Comparison of ENCODE assay signal across 17 cellular contexts in genomic region chr19:18297308-18297707, GRCh38. TPM values are rescaled to one million over a fixed set of nuclear protein-coding genes. Genes with fewer than 3 reads are reported as not detected.
DNase-seq lines count a peak whose midpoint lies in the region; ATAC-seq and TF ChIP-seq lines count a peak whose summit lies in the region.
"Had no signal": no experiment of that assay in that cellular context is flagged by ENCODE, and none has a peak within 500 bp of the region (broad histone marks: within the 10 kb centered on the region; RNA-seq: fewer than 3 reads in every experiment).

No MANE protein-coding gene starts in this region.

- H2BK12ac ChIP-seq in trophoblast cell (ENCODE audit: low read length), result no peak overlapping the region

- no peak overlapping the region for H3K9ac ChIP-seq in trophoblast cell (ENCODE audit: low read length)

- no peak for DNase-seq in activated T-cell treated with anti-CD3 and anti-CD28 coated beads, Interleukin-2, amount 50 U/mL, for 24 hours
- no peak for DNase-seq in activated T-cell treated with anti-CD3 and anti-CD28 coated beads, Interleukin-2, amount 50 U/mL, for 1 hour
- DNase-seq in SK-N-DZ (ENCODE audit: low spot score) (peak; percentile 42), fibroblast of villous mesenchyme (ENCODE audit: low read depth) (peak; percentile 82), uterus (peak; percentile 49 to 53), trophoblast cell (no peak), natural killer cell (no peak)
- DNase-seq: ACHN; activated CD4-positive, CD25-positive, alpha-beta regulatory T cell treated with anti-CD3 and anti-CD28 coated beads, Interleukin-2, amount 50 U/mL, for 72 hours; NCI-H187 treated with DMSO at 0.1 percent for 48 hours; NCI-H446 had no signal

- H3K27ac Mint-ChIP-seq in activated T-cell treated with anti-CD3 and anti-CD28 coated beads, Interleukin-2, amount 50 U/mL, for 24 hours, result peak overlapping the region; percentile 86
- no peak overlapping the region for H3K27ac Mint-ChIP-seq in natural killer cell
- H3K27ac Mint-ChIP-seq: type B pancreatic cell had no signal

- H3K9me3 Mint-ChIP-seq in activated T-cell treated with anti-CD3 and anti-CD28 coated beads, Interleukin-2, amount 50 U/mL, for 24 hours, result peaks cover 4% of the 10 kb centered on the region
- no peaks in the 10 kb centered on the region for H3K9me3 Mint-ChIP-seq in natural killer cell
- H3K9me3 Mint-ChIP-seq: activated naive CD4-positive, alpha-beta T cell treated with anti-CD3 and anti-CD28 coated beads, Interleukin-2, amount 50 U/mL, for 24 hours; stimulated activated effector memory CD8-positive, alpha-beta T cell treated with anti-CD3 and anti-CD28 coated beads, Interleukin-12 subunit alpha, Interleukin-12 subunit beta, amount 100 ng/mL, for 72 hours; type B pancreatic cell had no signal

- peaks cover 25% of the 10 kb centered on the region for H3K79me1 ChIP-seq in trophoblast cell (ENCODE audit: low read length)

- TF ChIP-seq POLR2A in uterus (IDR thresholded peaks at IDR 0.05), result no peak

- no peak overlapping the region for H2BK5ac ChIP-seq in trophoblast cell (ENCODE audit: low read depth, low read length, poor library complexity)

- H3K4me2 ChIP-seq in trophoblast cell (ENCODE audit: low read length), result no peak overlapping the region

- no CpG with 5 or more reads among the region's 4 CpGs for WGBS in trophoblast cell (ENCODE audit: extremely low coverage, insufficient coverage, insufficient read length)

- no peaks in the 10 kb centered on the region for H3K27me3 Mint-ChIP-seq in activated T-cell treated with anti-CD3 and anti-CD28 coated beads, Interleukin-2, amount 50 U/mL, for 24 hours
- H3K27me3 Mint-ChIP-seq in natural killer cell (ENCODE audit: low read depth in 2 of 2), result no peaks in the 10 kb centered on the region
- H3K27me3 Mint-ChIP-seq: activated naive CD4-positive, alpha-beta T cell treated with anti-CD3 and anti-CD28 coated beads, Interleukin-2, amount 50 U/mL, for 24 hours; type B pancreatic cell had no signal

- no peak overlapping the region for H3K4me3 Mint-ChIP-seq in activated T-cell treated with anti-CD3 and anti-CD28 coated beads, Interleukin-2, amount 50 U/mL, for 24 hours
- no peak overlapping the region for H3K4me3 Mint-ChIP-seq in natural killer cell
- H3K4me3 Mint-ChIP-seq: activated naive CD4-positive, alpha-beta T cell treated with anti-CD3 and anti-CD28 coated beads, Interleukin-2, amount 50 U/mL, for 24 hours; stimulated activated effector memory CD8-positive, alpha-beta T cell treated with anti-CD3 and anti-CD28 coated beads, Interleukin-12 subunit alpha, Interleukin-12 subunit beta, amount 100 ng/mL, for 72 hours; type B pancreatic cell had no signal

- no peak for TF ChIP-seq CTCF in fibroblast of villous mesenchyme (IDR thresholded peaks at IDR 0.05; ENCODE audit: insufficient read depth, low read depth, low read length)
- no peak for TF ChIP-seq CTCF in uterus (IDR thresholded peaks at IDR 0.05)
- no peak for TF ChIP-seq CTCF in natural killer cell (IDR thresholded peaks at IDR 0.05)

- H3K4me1 ChIP-seq in uterus, result peaks cover 0 to 15% of the 10 kb centered on the region in 2 donors
- H3K4me1 ChIP-seq in trophoblast cell (ENCODE audit: control insufficient read depth in 1 of 2, insufficient read depth in 2 of 2, low read length in 2 of 2), result peaks cover 18 to 24% of the 10 kb centered on the region in 2 experiments
- H3K4me1 ChIP-seq: prostate gland had no signal

- no peak for ATAC-seq in GM19324 (IDR thresholded peaks at IDR 0.05; ENCODE audit: low FRiP score, unreplicated experiment)
- ATAC-seq in natural killer cell, result no peak
- ATAC-seq: stimulated activated effector memory CD8-positive, alpha-beta T cell treated with anti-CD3 and anti-CD28 coated beads, Interleukin-12 subunit alpha, Interleukin-12 subunit beta, amount 100 ng/mL, for 72 hours had no signal

- H2AFZ ChIP-seq in trophoblast cell (ENCODE audit: insufficient read depth, low read length, poor library complexity), result no peak overlapping the region

- H3K36me3 Mint-ChIP-seq in activated T-cell treated with anti-CD3 and anti-CD28 coated beads, Interleukin-2, amount 50 U/mL, for 24 hours (ENCODE audit: low read depth), result peaks cover 5% of the 10 kb centered on the region
- H3K36me3 Mint-ChIP-seq in natural killer cell, result no peaks in the 10 kb centered on the region
- H3K36me3 Mint-ChIP-seq: activated naive CD4-positive, alpha-beta T cell treated with anti-CD3 and anti-CD28 coated beads, Interleukin-2, amount 50 U/mL, for 24 hours; type B pancreatic cell had no signal

- intact Hi-C loops in uterus (cut with DNase I; ENCODE audit: low total_unique reads) (no loop called here), natural killer cell (cut with micrococcal nuclease) (no loop called here)

- H4K12ac ChIP-seq in trophoblast cell (ENCODE audit: low read depth, low read length), result no peak overlapping the region

- H3K14ac ChIP-seq in trophoblast cell (ENCODE audit: low read length), result no peak overlapping the region

- H3K36me3 ChIP-seq in uterus, result no peaks in the 10 kb centered on the region
- no peaks in the 10 kb centered on the region for H3K36me3 ChIP-seq in trophoblast cell (ENCODE audit: control insufficient read depth in 1 of 2, insufficient read depth in 2 of 2, low read length in 2 of 2)
- H3K36me3 ChIP-seq: prostate gland had no signal

- H3K27me3 ChIP-seq in uterus (no peaks in the 10 kb centered on the region), trophoblast cell (ENCODE audit: insufficient read depth, low read length) (no peaks in the 10 kb centered on the region)

- no peak overlapping the region for H3K4ac ChIP-seq in trophoblast cell (ENCODE audit: low read depth, low read length)

- H4K91ac ChIP-seq in trophoblast cell (ENCODE audit: low read depth, low read length), result no peak overlapping the region

- peaks cover 6% of the 10 kb centered on the region for H3K79me2 ChIP-seq in trophoblast cell (ENCODE audit: control insufficient read depth, insufficient read depth, low read length, poor library complexity)

- H3K9me3 ChIP-seq in uterus, result no peaks in the 10 kb centered on the region
- peaks cover 7% of the 10 kb centered on the region for H3K9me3 ChIP-seq in trophoblast cell (ENCODE audit: insufficient read depth, low read depth, low read length)
- H3K9me3 ChIP-seq: prostate gland had no signal

- H3K27ac ChIP-seq in uterus, result peak overlapping the region in 1 of 2 donors; percentile 25
- H3K27ac ChIP-seq in trophoblast cell (ENCODE audit: low read depth, low read length), result no peak overlapping the region
- H3K27ac ChIP-seq: prostate gland had no signal

- no peak overlapping the region for H3K18ac ChIP-seq in trophoblast cell (ENCODE audit: low read length)

- H3K4me3 ChIP-seq in fibroblast of villous mesenchyme (ENCODE audit: low read depth, low read length) (no peak overlapping the region), uterus (no peak overlapping the region), trophoblast cell (ENCODE audit: low read depth, low read length) (no peak overlapping the region)
- H3K4me3 ChIP-seq: prostate gland had no signal

- H4K8ac ChIP-seq in trophoblast cell (ENCODE audit: low read depth, low read length), result no peak overlapping the region

- H2AK5ac ChIP-seq in trophoblast cell (ENCODE audit: low read length), result no peak overlapping the region

- H2BK120ac ChIP-seq in trophoblast cell (ENCODE audit: insufficient read depth, low read length, poor library complexity), result no peak overlapping the region

- peaks cover 66% of the 10 kb centered on the region for H3K4me1 Mint-ChIP-seq in activated T-cell treated with anti-CD3 and anti-CD28 coated beads, Interleukin-2, amount 50 U/mL, for 24 hours (ENCODE audit: low read depth)
- peaks cover 21 to 26% of the 10 kb centered on the region in 2 donors for H3K4me1 Mint-ChIP-seq in natural killer cell

- H3K23ac ChIP-seq in trophoblast cell (ENCODE audit: low read length), result no peak overlapping the region

RNA-seq across cellular contexts. Expression of gene JUND, which starts 15.9 kb away (rescaled TPM):
- 80.4 and 92.1 TPM in 2 replicates for polyA plus RNA-seq in SK-N-DZ (2014; cell fraction: cytosol; rRNA removed)
- polyA plus RNA-seq in SK-N-DZ (2014; cell fraction: nucleus; rRNA removed), result 28.1 and 57.8 TPM in 2 replicates
- total RNA-seq in fibroblast of villous mesenchyme (111 and 150 TPM in 2 replicates), uterus (100 to 1,000 TPM; 152 to 386 (median 290) TPM), natural killer cell (1,000 to 10,000 TPM; 1,182 to 2,122 (median 1,520) TPM)
- 224 and 256 TPM in 2 replicates for polyA plus RNA-seq in trophoblast cell (2013)

RNA-seq across cellular contexts. Expression of gene IQCN, which starts 23.1 kb away (rescaled TPM):
- polyA plus RNA-seq in SK-N-DZ (2014; cell fraction: cytosol; rRNA removed), result 0.29 TPM in 1 of 2 replicates, not detected in the other
- 0.04 and 1.1 TPM in 2 replicates for polyA plus RNA-seq in SK-N-DZ (2014; cell fraction: nucleus; rRNA removed)
- total RNA-seq in fibroblast of villous mesenchyme (0.86 and 0.97 TPM in 2 replicates), uterus (10 to 100 TPM in 1 of 4 donors, 1 to 10 TPM in 3; 1.0 to 41.1 (median 3.0) TPM), natural killer cell (10 to 100 TPM; 13.7 to 19.4 (median 15.6) TPM)
- polyA plus RNA-seq in trophoblast cell (2013), result 1.7 and 1.8 TPM in 2 replicates
- total RNA-seq: bronchial epithelial cell had no signal

RNA-seq across cellular contexts. Expression of gene LSM4, which starts 25.6 kb away (rescaled TPM):
- polyA plus RNA-seq in SK-N-DZ (2014; cell fraction: cytosol; rRNA removed), result 531 and 764 TPM in 2 replicates
- polyA plus RNA-seq in SK-N-DZ (2014; cell fraction: nucleus; rRNA removed), result 542 and 583 TPM in 2 replicates
- total RNA-seq in fibroblast of villous mesenchyme, result 131 and 143 TPM in 2 replicates
- 100 to 1,000 TPM in 1 of 4 donors, 10 to 100 TPM in 2, 1 to 10 TPM in 1; 8.8 to 120 (median 64.2) TPM for total RNA-seq in uterus
- polyA plus RNA-seq in trophoblast cell (2013), result 216 and 223 TPM in 2 replicates
- 10 to 100 TPM; 42.4 to 60.8 (median 44.8) TPM for total RNA-seq in natural killer cell

RNA-seq across cellular contexts. Expression of gene PGPEP1, which starts 43.1 kb away (rescaled TPM):
- 0.05 and 0.13 TPM in 2 replicates for polyA plus RNA-seq in SK-N-DZ (2014; cell fraction: cytosol; rRNA removed)
- not detected in 2 replicates for polyA plus RNA-seq in SK-N-DZ (2014; cell fraction: nucleus; rRNA removed)
- total RNA-seq in fibroblast of villous mesenchyme, result 24.8 and 29.8 TPM in 2 replicates
- total RNA-seq in uterus, result 10 to 100 TPM; 21.2 to 67.9 (median 38.1) TPM
- 46.5 and 56.5 TPM in 2 replicates for polyA plus RNA-seq in trophoblast cell (2013)
- total RNA-seq in natural killer cell, result 10 to 100 TPM; 69.1 to 73.3 (median 71.0) TPM

Comparison
In these comparisons a context has a peak if more than half of its experiments do, and no peak if none do; other contexts are left out.
1. DNase-seq: peak in SK-N-DZ (single experiment), fibroblast of villous mesenchyme (single experiment) and uterus (2 of 2); none in activated T-cell treated with anti-CD3 and anti-CD28 coated beads, Interleukin-2, amount 50 U/mL, for 24 hours (single experiment), activated T-cell treated with anti-CD3 and anti-CD28 coated beads, Interleukin-2, amount 50 U/mL, for 1 hour (single experiment), trophoblast cell (0 of 2) and natural killer cell (single experiment).